In the genomic region with DNA sequence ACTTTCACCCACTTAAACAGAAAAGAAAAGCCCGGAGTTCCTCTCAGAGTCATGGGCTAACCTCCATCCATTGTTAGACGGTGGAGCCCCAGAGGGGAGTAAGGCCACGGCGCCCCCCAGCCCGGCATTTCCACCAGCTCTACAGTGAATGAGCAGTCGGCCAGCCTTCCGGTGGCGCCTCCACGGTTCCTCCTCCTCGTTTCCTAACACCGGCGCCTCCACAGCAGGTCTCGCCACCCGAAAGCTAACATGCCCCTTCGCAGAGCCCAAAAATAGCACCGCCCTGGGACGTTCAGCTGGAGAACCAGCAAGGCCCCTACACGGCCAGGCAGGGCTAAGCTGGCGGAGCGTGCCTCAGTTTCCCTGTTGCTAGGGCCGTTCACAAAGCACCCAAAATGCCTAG, we compare ENCODE assay signal across 8 cellular contexts. TPM values are rescaled to one million over a fixed set of nuclear protein-coding genes. Genes with fewer than 3 reads are reported as not detected.
DNase-seq lines count a peak whose midpoint lies in the region; ATAC-seq and TF ChIP-seq lines count a peak whose summit lies in the region.

No MANE protein-coding gene starts in this region.

- H4K20me1 ChIP-seq in BLaER1, result peaks cover 31% of the 10 kb centered on the region; the same call in 1 of the 2 replicates
- H4K20me1 ChIP-seq in mammary epithelial cell (ENCODE audit: insufficient read depth, low read length), result no peaks in the 10 kb centered on the region

- WGBS in mammary epithelial cell (ENCODE audit: low coverage, missing lambda C conversion rate), result 1% methylated on average over 20 of the region's 21 CpGs

- TF ChIP-seq CTCF in VCaP (conservative IDR thresholded peaks at IDR 0.05) (no peak), mammary epithelial cell (conservative IDR thresholded peaks at IDR 0.05 in 1 of 2, IDR thresholded peaks at IDR 0.05 in 1 of 2; ENCODE audit: extremely low read depth in 1 of 2, insufficient read depth in 1 of 2, low read depth in 1 of 2, low read length in 2 of 2) (no peak)

- H3K27ac ChIP-seq in BLaER1 (peak overlapping the region; percentile 91), VCaP (peak overlapping the region; percentile 86), mammary epithelial cell (ENCODE audit: insufficient read depth, low read depth, low read length) (peak overlapping the region; percentile 89)

- intact Hi-C loops in mammary epithelial cell (cut with micrococcal nuclease), result loop anchor here (1.0 to 5.0 kb wide), 3 partner anchors 37 to 94 kb away; no protein-coding TSS in a partner anchor

- CTCF ChIA-PET in mammary epithelial cell (lab: Charles Lee; ENCODE audit: low non-redundant PET), result interaction anchor here (0.6 kb wide), 1 partner anchor 94 kb away, joined by 4 read pairs; no protein-coding TSS in a partner anchor

- no peaks in the 10 kb centered on the region; the same call in 1 of the 2 replicates for H3K9me3 ChIP-seq in BLaER1
- no peaks in the 10 kb centered on the region for H3K9me3 ChIP-seq in mammary epithelial cell (replicated peaks; ENCODE audit: insufficient read depth, low read length)

- dilution Hi-C loops in mammary epithelial cell (cut with HindIII; ENCODE audit: low sequenced_read_pairs), result no loop called here

- DNase-seq in mammary epithelial cell (peak; percentile 14), islet precursor cell (peak; percentile 76)
- peak; percentile 42 for DNase-seq in stimulated activated CD4-positive, alpha-beta T cell treated with anti-CD3 and anti-CD28 coated beads, Interleukin-12 subunit alpha, Interleukin-12 subunit beta, amount 100 ng/mL, for 4 hours

- H3K79me2 ChIP-seq in mammary epithelial cell (ENCODE audit: insufficient read depth, low read length), result peaks cover 24% of the 10 kb centered on the region

- ATAC-seq in HG02642 (IDR thresholded peaks at IDR 0.05; ENCODE audit: poor library complexity, unreplicated experiment) (peak; percentile 12), GM21786 (IDR thresholded peaks at IDR 0.05; ENCODE audit: unreplicated experiment) (no peak), GM19351 (IDR thresholded peaks at IDR 0.05; ENCODE audit: unreplicated experiment) (no peak)

- H3K4me1 ChIP-seq in BLaER1, result peaks cover 52% of the 10 kb centered on the region
- peaks cover 10% of the 10 kb centered on the region for H3K4me1 ChIP-seq in mammary epithelial cell (ENCODE audit: insufficient read depth, low read length)

- H3K4me2 ChIP-seq in BLaER1 (peak overlapping the region; percentile 90), mammary epithelial cell (ENCODE audit: insufficient read depth, low read depth, low read length) (peak overlapping the region; percentile 98)

- H3K4me3 ChIP-seq in BLaER1, result peak overlapping the region; percentile 99
- H3K4me3 ChIP-seq in mammary epithelial cell (replicated peaks in 1 of 3; ENCODE audit: insufficient read depth in 1 of 3, low read depth in 2 of 3, low read length in 3 of 3), result peak overlapping the region; percentile 84 to 92 (median 85)

- H3K36me3 ChIP-seq in BLaER1 (peaks cover 33% of the 10 kb centered on the region), mammary epithelial cell (ENCODE audit: insufficient read depth, low read length) (no peaks in the 10 kb centered on the region)

- H2AFZ ChIP-seq in mammary epithelial cell (ENCODE audit: low read depth, low read length), result peak overlapping the region; percentile 98

- H3K27me3 ChIP-seq in BLaER1, result no peaks in the 10 kb centered on the region
- no peaks in the 10 kb centered on the region for H3K27me3 ChIP-seq in mammary epithelial cell (ENCODE audit: insufficient read depth, low read length)

- peak overlapping the region; percentile 95 for H3K9ac ChIP-seq in BLaER1
- H3K9ac ChIP-seq in mammary epithelial cell (ENCODE audit: insufficient read depth, low read length), result peak overlapping the region; percentile 79

- BruUV-seq in mammary epithelial cell (replicated peaks; lab: Mats Ljungman, UMichigan), result no TSS peak

- in situ Hi-C loops in mammary epithelial cell (cut with MboI; ENCODE audit: low sequenced_read_pairs in 2 of 2), result no loop called here

RNA-seq across cellular contexts. Expression of a gene that starts 0.9 kb away (rescaled TPM):
- 1 to 10 TPM; 7.8 to 9.0 TPM for total RNA-seq in mammary epithelial cell
- 4.3 TPM for polyA plus RNA-seq in mammary epithelial cell
- polyA minus RNA-seq in mammary epithelial cell, result 1.9 TPM

Comparison
In these comparisons a context has a peak if more than half of its experiments do, and no peak if none do; other contexts are left out.
1. DNase-seq: peak in every context shown above with its lines; median percentile 76 in islet precursor cell; 42 in stimulated activated CD4-positive, alpha-beta T cell treated with anti-CD3 and anti-CD28 coated beads, Interleukin-12 subunit alpha, Interleukin-12 subunit beta, amount 100 ng/mL, for 4 hours; 14 in mammary epithelial cell.